26 cellular contexts compared by ENCODE assay signal in genomic region chr1:79082233-79082632, GRCh38.
"Had no signal": no experiment of that assay in that cellular context is flagged by ENCODE, and none has a peak within 500 bp of the region (broad histone marks: within the 10 kb centered on the region; RNA-seq: fewer than 3 reads in every experiment).

No MANE protein-coding gene starts in this region.

- H3K27me3 Mint-ChIP-seq: activated CD4-positive, alpha-beta memory T cell treated with anti-CD3 and anti-CD28 coated beads for 36 hours; activated CD4-positive, alpha-beta T cell treated with anti-CD3 and anti-CD28 coated beads for 36 hours; activated CD4-positive, alpha-beta T cell treated with anti-CD3 and anti-CD28 coated beads, Interleukin-2, amount 10 ng/mL, durations not matched to agents 24 days and 14 days; activated naive CD8-positive, alpha-beta T cell; activated T-helper 17 cell treated with anti-CD3 and anti-CD28 coated beads, Interleukin-2, amount 50 U/mL, for 72 hours; central memory CD8-positive, alpha-beta T cell; dendritic cell treated with granulocyte-macrophage colony-stimulating factor and Interleukin-4, amounts not matched to agents 40 ng/mL and 50 ng/mL, for 4 days had no signal

- H3K36me3 Mint-ChIP-seq: activated CD4-positive, alpha-beta memory T cell treated with anti-CD3 and anti-CD28 coated beads for 36 hours; activated naive CD8-positive, alpha-beta T cell had no signal

- H3K4me1 Mint-ChIP-seq: activated CD4-positive, alpha-beta T cell treated with anti-CD3 and anti-CD28 coated beads for 36 hours; activated CD4-positive, alpha-beta T cell treated with anti-CD3 and anti-CD28 coated beads, Interleukin-2, amount 10 ng/mL, durations not matched to agents 24 days and 14 days; activated T-helper 17 cell treated with anti-CD3 and anti-CD28 coated beads, Interleukin-2, amount 50 U/mL, for 72 hours; central memory CD8-positive, alpha-beta T cell had no signal

- H3K9me3 Mint-ChIP-seq: activated CD4-positive, alpha-beta memory T cell treated with anti-CD3 and anti-CD28 coated beads for 36 hours; activated CD4-positive, alpha-beta T cell treated with anti-CD3 and anti-CD28 coated beads, Interleukin-2, amount 10 ng/mL, durations not matched to agents 24 days and 14 days; activated T-cell treated with anti-CD3 and anti-CD28 coated beads, Interleukin-2, amount 50 U/mL, for 4 hours; activated T-helper 17 cell treated with anti-CD3 and anti-CD28 coated beads, Interleukin-2, amount 50 U/mL, for 72 hours had no signal

- H3K36me3 ChIP-seq: brain microvascular endothelial cell, esophagus muscularis mucosa, gastroesophageal sphincter had no signal

- H3K4me3 ChIP-seq: coronary artery, esophagus muscularis mucosa, gastroesophageal sphincter had no signal

- H3K27ac Mint-ChIP-seq: activated CD4-positive, alpha-beta memory T cell treated with anti-CD3 and anti-CD28 coated beads for 36 hours; activated CD4-positive, alpha-beta T cell treated with anti-CD3 and anti-CD28 coated beads for 36 hours; activated CD4-positive, alpha-beta T cell treated with anti-CD3 and anti-CD28 coated beads, Interleukin-2, amount 10 ng/mL, durations not matched to agents 24 days and 14 days; activated naive CD8-positive, alpha-beta T cell; activated T-helper 17 cell treated with anti-CD3 and anti-CD28 coated beads, Interleukin-2, amount 50 U/mL, for 72 hours; dendritic cell treated with granulocyte-macrophage colony-stimulating factor and Interleukin-4, amounts not matched to agents 40 ng/mL and 50 ng/mL, for 4 days had no signal

- H3K9me3 ChIP-seq: esophagus muscularis mucosa, gastroesophageal sphincter had no signal

- H3K27me3 ChIP-seq: brain microvascular endothelial cell, esophagus muscularis mucosa, gastroesophageal sphincter had no signal

- H3K27ac ChIP-seq: brain microvascular endothelial cell, coronary artery, esophagus muscularis mucosa, gastroesophageal sphincter had no signal

- H3K4me1 ChIP-seq: gastroesophageal sphincter had no signal

- H3K4me3 Mint-ChIP-seq: activated CD4-positive, alpha-beta memory T cell treated with anti-CD3 and anti-CD28 coated beads for 36 hours; activated CD4-positive, alpha-beta T cell treated with anti-CD3 and anti-CD28 coated beads for 36 hours; activated CD4-positive, alpha-beta T cell treated with anti-CD3 and anti-CD28 coated beads, Interleukin-2, amount 10 ng/mL, durations not matched to agents 24 days and 14 days; activated naive CD8-positive, alpha-beta T cell; activated T-cell treated with anti-CD3 and anti-CD28 coated beads, Interleukin-2, amount 50 U/mL, for 4 hours; activated T-helper 17 cell treated with anti-CD3 and anti-CD28 coated beads, Interleukin-2, amount 50 U/mL, for 72 hours; central memory CD8-positive, alpha-beta T cell; dendritic cell treated with granulocyte-macrophage colony-stimulating factor and Interleukin-4, amounts not matched to agents 40 ng/mL and 50 ng/mL, for 4 days had no signal

- DNase-seq: activated CD4-positive, alpha-beta memory T cell treated with anti-CD3 and anti-CD28 coated beads for 36 hours; activated CD4-positive, alpha-beta T cell treated with anti-CD3 and anti-CD28 coated beads for 36 hours; activated CD4-positive, alpha-beta T cell treated with anti-CD3 and anti-CD28 coated beads, Interleukin-2, amount 10 ng/mL, durations not matched to agents 24 days and 14 days; activated CD4-positive, CD25-positive, alpha-beta regulatory T cell; activated CD4-positive, CD25-positive, alpha-beta regulatory T cell treated with anti-CD3 and anti-CD28 coated beads, Interleukin-2, amount 50 U/mL, for 72 hours; activated CD8-positive, alpha-beta memory T cell treated with anti-CD3 and anti-CD28 coated beads for 24 hours; activated effector memory CD4-positive, alpha-beta T cell treated with Interleukin-2 at 50 U/mL for 16 hours; activated gamma-delta T cell treated with Interleukin-2 at 50 U/mL for 16 hours; activated naive CD4-positive, alpha-beta T cell treated with anti-CD3 and anti-CD28 coated beads, Interleukin-2, amount 50 U/mL, for 16 hours; activated naive CD4-positive, alpha-beta T cell treated with Interleukin-2 at 50 U/mL for 16 hours; activated T-cell treated with anti-CD3 and anti-CD28 coated beads, Interleukin-2, amount 50 U/mL, for 4 hours; amniotic stem cell; anterior cingulate cortex; brain microvascular endothelial cell; effector CD8-positive, alpha-beta T cell; erythroblast; foreskin melanocyte; head of caudate nucleus; T-helper 2 cell had no signal

- ATAC-seq: activated CD4-positive, alpha-beta T cell treated with anti-CD3 and anti-CD28 coated beads for 36 hours; activated T-cell treated with anti-CD3 and anti-CD28 coated beads, Interleukin-2, amount 50 U/mL, for 4 hours; activated T-helper 17 cell treated with anti-CD3 and anti-CD28 coated beads, Interleukin-2, amount 50 U/mL, for 72 hours; gastroesophageal sphincter had no signal
